Comparison of ENCODE assay signal across 8 cellular contexts in the genomic region with DNA sequence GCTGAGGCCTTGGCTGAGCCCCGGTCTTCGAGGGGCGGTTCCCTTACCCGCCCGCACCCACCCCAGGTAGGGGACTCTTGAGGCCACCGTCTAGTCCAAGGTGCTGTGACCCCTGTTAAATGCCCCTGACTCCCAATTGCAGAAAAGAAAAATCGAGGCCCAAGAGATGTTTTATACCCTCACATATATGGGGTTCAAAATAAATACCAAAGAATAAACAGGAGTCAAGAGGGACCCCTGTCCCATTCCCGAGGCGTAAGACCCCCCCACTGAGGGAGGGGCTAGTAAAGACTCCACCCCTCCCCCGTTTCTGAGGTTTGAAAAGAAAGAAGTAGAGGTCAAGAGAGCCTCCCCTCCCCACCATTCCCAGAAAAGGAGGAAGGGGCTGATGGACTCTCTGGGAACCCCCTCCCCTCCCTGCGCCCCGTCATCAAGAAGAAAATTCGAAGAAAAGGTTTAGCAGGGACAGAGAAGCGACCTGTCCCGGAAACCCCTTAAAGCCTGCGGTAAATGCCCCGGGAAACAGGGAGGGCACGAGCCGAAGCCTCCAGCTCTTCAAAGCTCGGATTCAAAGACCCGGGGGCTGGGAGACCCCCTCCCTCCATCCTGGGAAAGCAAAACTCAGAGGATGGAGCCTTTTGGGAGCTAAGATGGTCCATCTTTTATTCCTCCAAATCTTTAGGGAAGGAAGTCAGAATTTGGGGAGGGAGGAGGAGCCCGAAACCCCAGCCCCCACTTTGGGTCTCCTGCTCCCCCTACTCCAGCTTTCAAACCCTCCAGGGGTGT. TPM values are rescaled to one million over a fixed set of nuclear protein-coding genes. Genes with fewer than 3 reads are reported as not detected.
DNase-seq lines count a peak whose midpoint lies in the region; ATAC-seq and TF ChIP-seq lines count a peak whose summit lies in the region.

No MANE protein-coding gene starts in this region.

- H3K27ac ChIP-seq in hepatocyte (peak overlapping the region; percentile 96), sigmoid colon (peak overlapping the region; percentile 95 to 98 (median 95))

- no peaks in the 10 kb centered on the region for H3K9me2 ChIP-seq in hepatocyte (replicated peaks; ENCODE audit: insufficient read depth)

- peaks cover 16% of the 10 kb centered on the region for H3K4me1 Mint-ChIP-seq in activated naive CD8-positive, alpha-beta T cell (ENCODE audit: low read depth)

- no peaks in the 10 kb centered on the region for H4K20me1 ChIP-seq in hepatocyte (ENCODE audit: insufficient read depth, poor library complexity, severe bottlenecking)

- no peaks in the 10 kb centered on the region for H3K9me3 Mint-ChIP-seq in activated naive CD8-positive, alpha-beta T cell (ENCODE audit: low read depth)

- intact Hi-C loops in sigmoid colon (cut with DNase I) = loop anchor here (1.0 to 5.0 kb wide), 4 partner anchors 11 to 208 kb away; a partner anchor contains a TSS

- no peaks in the 10 kb centered on the region for H3K9me3 ChIP-seq in hepatocyte (ENCODE audit: low read depth)
- H3K9me3 ChIP-seq in sigmoid colon = no peaks in the 10 kb centered on the region

- no peaks in the 10 kb centered on the region for H3K27me3 ChIP-seq in hepatocyte
- H3K27me3 ChIP-seq in sigmoid colon = no peaks in the 10 kb centered on the region

- DNase-seq in NCI-H82 (lab: John Stamatoyannopoulos, UW) (peak; percentile 97), NCI-H82 treated with DMSO at 0.1 percent for 48 hours (lab: John Stamatoyannopoulos, UW; ENCODE audit: unreplicated experiment) (no peak), NOMO-1 treated with DMSO at 0.1 percent for 48 hours (lab: John Stamatoyannopoulos, UW; ENCODE audit: unreplicated experiment) (peak; percentile 42), hepatocyte (ENCODE audit: low spot score) (peak; percentile 87), sigmoid colon (peak; percentile 86), RKO (ENCODE audit: low spot score) (no peak)

- under 1% methylated on average over 22 of the region's 22 CpGs for WGBS in hepatocyte (ENCODE audit: low lambda C conversion rate, missing lambda C conversion rate)
- 1% methylated on average over 22 of the region's 22 CpGs for WGBS in sigmoid colon, 2 donors

- no peaks in the 10 kb centered on the region for H3K36me3 ChIP-seq in hepatocyte (replicated peaks; ENCODE audit: insufficient read depth, low read depth)
- peaks cover 0 to 21% (median 3%) of the 10 kb centered on the region in 4 donors for H3K36me3 ChIP-seq in sigmoid colon

- peak; percentile 15 for ATAC-seq in HG02798 (IDR thresholded peaks at IDR 0.05; ENCODE audit: poor library complexity, unreplicated experiment)

- peak overlapping the region; percentile 23 for H2AFZ ChIP-seq in hepatocyte

- TF ChIP-seq POLR2A in sigmoid colon (IDR thresholded peaks at IDR 0.05) = peak; percentile 39 to 60

- TF ChIP-seq EP300 in sigmoid colon (IDR thresholded peaks at IDR 0.05) = peak in 1 of 4 donors; percentile 7

- H3K4me1 ChIP-seq in hepatocyte (ENCODE audit: insufficient read depth) = peaks cover 10% of the 10 kb centered on the region
- H3K4me1 ChIP-seq in sigmoid colon = peaks cover 0 to 37% (median 32%) of the 10 kb centered on the region in 4 donors

- H3K36me3 Mint-ChIP-seq in activated naive CD8-positive, alpha-beta T cell = no peaks in the 10 kb centered on the region

- no peaks in the 10 kb centered on the region for H3K79me2 ChIP-seq in hepatocyte

- peaks cover 4% of the 10 kb centered on the region for H3K27me3 Mint-ChIP-seq in activated naive CD8-positive, alpha-beta T cell

- TF ChIP-seq CTCF in hepatocyte (IDR thresholded peaks at IDR 0.05; ENCODE audit: poor library complexity) (no peak), sigmoid colon (IDR thresholded peaks at IDR 0.05) (no peak)

- H3K27ac Mint-ChIP-seq in activated naive CD8-positive, alpha-beta T cell = peak overlapping the region; percentile 78

- H3K4me3 ChIP-seq in hepatocyte (peak overlapping the region; percentile 52), sigmoid colon (peak overlapping the region; percentile 39 to 75 (median 54))

- peak overlapping the region; percentile 95 for H3K4me3 Mint-ChIP-seq in activated naive CD8-positive, alpha-beta T cell

- peak overlapping the region; percentile 92 for H3K4me2 ChIP-seq in hepatocyte

RNA-seq across cellular contexts. Expression of a gene that starts 0.7 kb away (rescaled TPM):
- total RNA-seq in hepatocyte (0.60 and 2.2 TPM in 2 replicates), sigmoid colon (1 to 10 TPM in 3 of 4 donors, under 1 TPM in 1; 0.66 to 2.9 (median 2.2) TPM)
- polyA plus RNA-seq in hepatocyte (2.6 and 3.0 TPM in 2 replicates), sigmoid colon (1 to 10 TPM; 2.1 to 4.8 (median 4.2) TPM)

RNA-seq across cellular contexts. Expression of a gene that starts 11.6 kb away (rescaled TPM):
- total RNA-seq in hepatocyte (31.8 and 36.9 TPM in 2 replicates), sigmoid colon (10 to 100 TPM; 15.8 to 37.3 (median 26.2) TPM)
- polyA plus RNA-seq in hepatocyte (22.4 and 26.0 TPM in 2 replicates), sigmoid colon (10 to 100 TPM in 2 of 3 donors, 1 to 10 TPM in 1; 9.0 to 26.4 (median 12.0) TPM)

RNA-seq across cellular contexts. Expression of a gene that starts 21.7 kb away (rescaled TPM):
- total RNA-seq in hepatocyte (0.43 and 0.72 TPM in 2 replicates), sigmoid colon (1 to 10 TPM; 1.8 to 8.6 (median 4.5) TPM)
- polyA plus RNA-seq in hepatocyte (0.10 and 0.47 TPM in 2 replicates), sigmoid colon (1 to 10 TPM in 1 of 3 donors, not detected in 2; 4.0 TPM)

RNA-seq across cellular contexts. Expression of a gene that starts 31.0 kb away (rescaled TPM):
- total RNA-seq in hepatocyte = 95.7 and 133 TPM in 2 replicates
- polyA plus RNA-seq in hepatocyte = 129 and 170 TPM in 2 replicates
- total RNA-seq in sigmoid colon = 10 to 100 TPM in 3 of 4 donors, 1 to 10 TPM in 1; 9.1 to 45.7 (median 44.5) TPM
- polyA plus RNA-seq in sigmoid colon = 100 to 1,000 TPM in 2 of 3 donors, 10 to 100 TPM in 1; 96.7 to 412 (median 178) TPM

RNA-seq across cellular contexts. Expression of a gene that starts 51.6 kb away (rescaled TPM):
- total RNA-seq in hepatocyte = 29.9 and 38.7 TPM in 2 replicates
- polyA plus RNA-seq in hepatocyte = 49.5 and 52.2 TPM in 2 replicates
- 10 to 100 TPM in 2 of 4 donors, 1 to 10 TPM in 2; 7.8 to 18.0 (median 9.5) TPM for total RNA-seq in sigmoid colon
- polyA plus RNA-seq in sigmoid colon = 1 to 10 TPM; 1.8 to 8.7 (median 6.5) TPM

Comparison
In these comparisons a context has a peak if more than half of its experiments do, and no peak if none do; other contexts are left out.
1. DNase-seq: peak in NCI-H82 (single experiment), NOMO-1 treated with DMSO at 0.1 percent for 48 hours (single experiment), hepatocyte (single experiment) and sigmoid colon (single experiment); none in NCI-H82 treated with DMSO at 0.1 percent for 48 hours (single experiment) and RKO (single experiment).